Comparison of ENCODE assay signal across 1 cellular context in genomic region chr22:18044548-18045271, GRCh38.
TF ChIP-seq lines count a peak whose summit lies in the region.

No MANE protein-coding gene starts in this region.

TF ChIP-seq in HepG2, 621 proteins besides CTCF, POLR2A, EP300 and RAD21 (continues in another document):
- no peak for TF ChIP-seq ZNF468 (CRISPR knock-in tag; IDR thresholded peaks at IDR 0.05)
- peak; percentile 60; the same call in 1 of the 2 replicates for TF ChIP-seq ZNF317 (CRISPR knock-in tag; IDR thresholded peaks at IDR 0.05)
- TF ChIP-seq GFI1 (CRISPR knock-in tag; IDR thresholded peaks at IDR 0.05; ENCODE audit: borderline replicate concordance): peak; percentile 92
- peak; percentile 56 for TF ChIP-seq ZNF350 (CRISPR knock-in tag; IDR thresholded peaks at IDR 0.05; ENCODE audit: borderline replicate concordance, low read depth)
- TF ChIP-seq HDAC1 (CRISPR knock-in tag; IDR thresholded peaks at IDR 0.05): peak; percentile 77
- TF ChIP-seq DRAP1 (CRISPR knock-in tag; IDR thresholded peaks at IDR 0.05): peak; percentile 20; the same call in 1 of the 2 replicates
- TF ChIP-seq CREM (IDR thresholded peaks at IDR 0.05): 0 out of 2 replicates have a peak, but pooled peaks have one; percentile 44
- no peak for TF ChIP-seq CREM (CRISPR knock-in tag; IDR thresholded peaks at IDR 0.05)
- TF ChIP-seq MXI1 (IDR thresholded peaks at IDR 0.05; ENCODE audit: borderline replicate concordance, low read depth, low read length): peak; percentile 56; the same call in 1 of the 3 replicates
- TF ChIP-seq, protein P1, sequence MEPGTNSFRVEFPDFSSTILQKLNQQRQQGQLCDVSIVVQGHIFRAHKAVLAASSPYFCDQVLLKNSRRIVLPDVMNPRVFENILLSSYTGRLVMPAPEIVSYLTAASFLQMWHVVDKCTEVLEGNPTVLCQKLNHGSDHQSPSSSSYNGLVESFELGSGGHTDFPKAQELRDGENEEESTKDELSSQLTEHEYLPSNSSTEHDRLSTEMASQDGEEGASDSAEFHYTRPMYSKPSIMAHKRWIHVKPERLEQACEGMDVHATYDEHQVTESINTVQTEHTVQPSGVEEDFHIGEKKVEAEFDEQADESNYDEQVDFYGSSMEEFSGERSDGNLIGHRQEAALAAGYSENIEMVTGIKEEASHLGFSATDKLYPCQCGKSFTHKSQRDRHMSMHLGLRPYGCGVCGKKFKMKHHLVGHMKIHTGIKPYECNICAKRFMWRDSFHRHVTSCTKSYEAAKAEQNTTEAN (CRISPR knock-in tag; conservative IDR thresholded peaks at IDR 0.05): peak; percentile 85
- peak in 1 of 2 experiments; percentile 50; a peak in 1 of 4 replicates for TF ChIP-seq KLF16 (CRISPR knock-in tag; IDR thresholded peaks at IDR 0.05)
- TF ChIP-seq SRY (CRISPR knock-in tag; IDR thresholded peaks at IDR 0.05): 0 out of 2 replicates have a peak, but pooled peaks have one; percentile 48
- TF ChIP-seq FOXK2 (IDR thresholded peaks at IDR 0.05): peak; percentile 68
- no peak for TF ChIP-seq CCDC6 (CRISPR knock-in tag; IDR thresholded peaks at IDR 0.05)
- TF ChIP-seq NFKBIZ (CRISPR knock-in tag; IDR thresholded peaks at IDR 0.05): 0 out of 2 replicates have a peak, but pooled peaks have one; percentile 27
- TF ChIP-seq ZNF335 (CRISPR knock-in tag; IDR thresholded peaks at IDR 0.05): peak; percentile 70; the same call in 1 of the 2 replicates
- TF ChIP-seq ZNF615 (CRISPR knock-in tag; IDR thresholded peaks at IDR 0.05; ENCODE audit: borderline replicate concordance): no peak
- peak; percentile 87 for TF ChIP-seq GATAD2A (CRISPR knock-in tag; IDR thresholded peaks at IDR 0.05)
- no peak for TF ChIP-seq PLRG1 (conservative IDR thresholded peaks at IDR 0.05)
- peak; percentile 81 for TF ChIP-seq MED1 (CRISPR knock-in tag; IDR thresholded peaks at IDR 0.05)
- TF ChIP-seq ARID4A (CRISPR knock-in tag; IDR thresholded peaks at IDR 0.05; ENCODE audit: borderline replicate concordance): peak; percentile 59; the same call in 1 of the 2 replicates
- TF ChIP-seq ZBTB25 (CRISPR knock-in tag; IDR thresholded peaks at IDR 0.05): peak; percentile 76
- TF ChIP-seq ZNF160 (CRISPR knock-in tag; IDR thresholded peaks at IDR 0.05): no peak
- TF ChIP-seq TCF7 (IDR thresholded peaks at IDR 0.05; ENCODE audit: low read depth): peak; percentile 50
- 0 out of 2 replicates have a peak, but pooled peaks have one; percentile 33 for TF ChIP-seq TSC22D2 (CRISPR knock-in tag; IDR thresholded peaks at IDR 0.05; ENCODE audit: borderline replicate concordance)
- peak; percentile 71; the same call in 1 of the 2 replicates for TF ChIP-seq HIVEP1 (CRISPR knock-in tag; IDR thresholded peaks at IDR 0.05)
- TF ChIP-seq, protein P2, sequence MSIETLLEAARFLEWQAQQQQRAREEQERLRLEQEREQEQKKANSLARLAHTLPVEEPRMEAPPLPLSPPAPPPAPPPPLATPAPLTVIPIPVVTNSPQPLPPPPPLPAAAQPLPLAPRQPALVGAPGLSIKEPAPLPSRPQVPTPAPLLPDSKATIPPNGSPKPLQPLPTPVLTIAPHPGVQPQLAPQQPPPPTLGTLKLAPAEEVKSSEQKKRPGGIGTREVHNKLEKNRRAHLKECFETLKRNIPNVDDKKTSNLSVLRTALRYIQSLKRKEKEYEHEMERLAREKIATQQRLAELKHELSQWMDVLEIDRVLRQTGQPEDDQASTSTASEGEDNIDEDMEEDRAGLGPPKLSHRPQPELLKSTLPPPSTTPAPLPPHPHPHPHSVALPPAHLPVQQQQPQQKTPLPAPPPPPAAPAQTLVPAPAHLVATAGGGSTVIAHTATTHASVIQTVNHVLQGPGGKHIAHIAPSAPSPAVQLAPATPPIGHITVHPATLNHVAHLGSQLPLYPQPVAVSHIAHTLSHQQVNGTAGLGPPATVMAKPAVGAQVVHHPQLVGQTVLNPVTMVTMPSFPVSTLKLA (IDR thresholded peaks at IDR 0.05): no peak
- TF ChIP-seq PTBP1 (IDR thresholded peaks at IDR 0.05; ENCODE audit: low read depth, low read length, poor library complexity, severe bottlenecking): no peak
- peak; percentile 27; the same call in 1 of the 2 replicates for TF ChIP-seq ZNF281 (CRISPR knock-in tag; IDR thresholded peaks at IDR 0.05; ENCODE audit: borderline replicate concordance)
- peak; percentile 82; the same call in 1 of the 2 replicates for TF ChIP-seq CBX5 (CRISPR knock-in tag; IDR thresholded peaks at IDR 0.05; ENCODE audit: borderline replicate concordance)
- TF ChIP-seq ZKSCAN5 (CRISPR knock-in tag; IDR thresholded peaks at IDR 0.05): no peak
- TF ChIP-seq SP1 (IDR thresholded peaks at IDR 0.05): no peak
- TF ChIP-seq SP1 (CRISPR knock-in tag; IDR thresholded peaks at IDR 0.05): no peak
- TF ChIP-seq TGIF2 (CRISPR knock-in tag; IDR thresholded peaks at IDR 0.05): peak; percentile 40; the same call in 1 of the 2 replicates
- TF ChIP-seq HMG20A (CRISPR knock-in tag; IDR thresholded peaks at IDR 0.05; ENCODE audit: borderline replicate concordance): peak; percentile 80; the same call in 1 of the 2 replicates
- TF ChIP-seq ZNF775 (CRISPR knock-in tag; IDR thresholded peaks at IDR 0.05; ENCODE audit: borderline replicate concordance): no peak
- TF ChIP-seq AKAP8 (CRISPR knock-in tag; IDR thresholded peaks at IDR 0.05): peak; percentile 48; the same call in 1 of the 2 replicates
- no peak for TF ChIP-seq ZBTB40 (IDR thresholded peaks at IDR 0.05)
- no peak for TF ChIP-seq ZBTB40 (CRISPR knock-in tag; IDR thresholded peaks at IDR 0.05)
- no peak for TF ChIP-seq JUNB (CRISPR knock-in tag; IDR thresholded peaks at IDR 0.05; ENCODE audit: borderline replicate concordance)
